ENCODE assay signal across 21 cellular contexts in genomic region chr3:56620371-56620770, GRCh38.
DNase-seq lines count a peak whose midpoint lies in the region; ATAC-seq and TF ChIP-seq lines count a peak whose summit lies in the region.
"Had no signal": no experiment of that assay in that cellular context is flagged by ENCODE, and none has a peak within 500 bp of the region (broad histone marks: within the 10 kb centered on the region; RNA-seq: fewer than 3 reads in every experiment).

No MANE protein-coding gene starts in this region.

- 97% methylated on average over 2 of the region's 2 CpGs for WGBS in mammary epithelial cell (ENCODE audit: low coverage, missing lambda C conversion rate)
- whole genome bisulfite sequencing in smooth muscle cell (ENCODE audit: low lambda C conversion rate), result 79% methylated on average over 2 of the region's 2 CpGs

- H2AFZ ChIP-seq in mammary epithelial cell (ENCODE audit: low read depth, low read length), result no peak overlapping the region
- H2AFZ ChIP-seq in smooth muscle cell (ENCODE audit: low read depth), result no peak overlapping the region

- intact Hi-C loops in MCF 10A (cut with micrococcal nuclease) (no loop called here), mammary epithelial cell (cut with micrococcal nuclease) (no loop called here), gastrocnemius medialis (cut with DNase I; ENCODE audit: low total_unique reads) (no loop called here)

- H3K4me2 ChIP-seq in mammary epithelial cell (ENCODE audit: insufficient read depth, low read depth, low read length) (no peak overlapping the region), smooth muscle cell (no peak overlapping the region)

- H3K4me1 ChIP-seq in mammary epithelial cell (ENCODE audit: insufficient read depth, low read length) (peaks cover 5% of the 10 kb centered on the region), smooth muscle cell (ENCODE audit: low read depth) (peaks cover 5% of the 10 kb centered on the region), BE2C (no peaks in the 10 kb centered on the region), gastrocnemius medialis (no peaks in the 10 kb centered on the region)
- H3K4me1 ChIP-seq: sigmoid colon had no signal

- H3K4me3 Mint-ChIP-seq in MCF 10A (ENCODE audit: unreplicated experiment), result no peak overlapping the region
- no peak overlapping the region for H3K4me3 Mint-ChIP-seq in WTC11
- H3K4me3 Mint-ChIP-seq: activated naive CD8-positive, alpha-beta T cell treated with anti-CD3 and anti-CD28 coated beads, Interleukin-2, amount 10 ng/mL, durations not matched to agents 7 days and 5 days had no signal

- peaks cover 2% of the 10 kb centered on the region for H3K79me2 ChIP-seq in mammary epithelial cell (ENCODE audit: insufficient read depth, low read length)
- H3K79me2 ChIP-seq in smooth muscle cell (ENCODE audit: low read depth), result no peaks in the 10 kb centered on the region

- H3K36me3 ChIP-seq in mammary epithelial cell (ENCODE audit: insufficient read depth, low read length) (peaks cover 44% of the 10 kb centered on the region), smooth muscle cell (ENCODE audit: low read depth) (peaks cover 20% of the 10 kb centered on the region), BE2C (peaks cover 23% of the 10 kb centered on the region), gastrocnemius medialis (peaks cover 0 to 81% of the 10 kb centered on the region in 2 donors)

- CTCF ChIA-PET in MCF 10A (lab: Yijun Ruan, JAX), result no interaction called here
- CTCF ChIA-PET in mammary epithelial cell (lab: Charles Lee; ENCODE audit: low non-redundant PET), result no interaction called here
- CTCF ChIA-PET in WTC11 (lab: Charles Lee), result no interaction called here

- no peaks in the 10 kb centered on the region for H3F3A ChIP-seq in smooth muscle cell (ENCODE audit: low read depth)

- POLR2A ChIA-PET in MCF 10A (lab: Yijun Ruan, JAX) (no interaction called here), WTC11 (lab: Charles Lee) (no interaction called here)

- H3K27ac Mint-ChIP-seq in MCF 10A (ENCODE audit: low read depth, unreplicated experiment) (peak overlapping the region; percentile 19), WTC11 (peak overlapping the region; percentile 10; the same call in 1 of the 2 replicates)
- H3K27ac Mint-ChIP-seq: activated naive CD8-positive, alpha-beta T cell treated with anti-CD3 and anti-CD28 coated beads, Interleukin-2, amount 10 ng/mL, durations not matched to agents 7 days and 5 days had no signal

- no peak for TF ChIP-seq CTCF in MCF 10A (IDR thresholded peaks at IDR 0.05; ENCODE audit: unreplicated experiment)
- no peak for TF ChIP-seq CTCF in mammary epithelial cell (conservative IDR thresholded peaks at IDR 0.05 in 1 of 2, IDR thresholded peaks at IDR 0.05 in 1 of 2; ENCODE audit: extremely low read depth in 1 of 2, insufficient read depth in 1 of 2, low read depth in 1 of 2, low read length in 2 of 2)
- no peak for TF ChIP-seq CTCF in WTC11 (IDR thresholded peaks at IDR 0.05)
- no peak for TF ChIP-seq CTCF in fibroblast of pulmonary artery (IDR thresholded peaks at IDR 0.05; ENCODE audit: low read length, missing control alignments)
- TF ChIP-seq CTCF in smooth muscle cell (IDR thresholded peaks at IDR 0.05; ENCODE audit: borderline replicate concordance, insufficient read depth, poor library complexity, severe bottlenecking), result no peak
- TF ChIP-seq CTCF in BE2C (IDR thresholded peaks at IDR 0.05; ENCODE audit: low read depth, low read length), result no peak
- no peak for TF ChIP-seq CTCF in gastrocnemius medialis (IDR thresholded peaks at IDR 0.05 in 4 of 5, conservative IDR thresholded peaks at IDR 0.05 in 1 of 5)

- no peak overlapping the region for H3K27ac ChIP-seq in mammary epithelial cell (ENCODE audit: insufficient read depth, low read depth, low read length)
- peak overlapping the region; percentile 18 for H3K27ac ChIP-seq in smooth muscle cell (ENCODE audit: low read depth)
- H3K27ac ChIP-seq in gastrocnemius medialis, result no peak overlapping the region
- H3K27ac ChIP-seq: sigmoid colon had no signal

- peaks cover 93% of the 10 kb centered on the region for H3K36me3 Mint-ChIP-seq in MCF 10A (ENCODE audit: insufficient read depth, unreplicated experiment)
- H3K36me3 Mint-ChIP-seq in WTC11, result peaks cover 67% of the 10 kb centered on the region

- dilution Hi-C loops in mammary epithelial cell (cut with HindIII; ENCODE audit: low sequenced_read_pairs), result no loop called here

- TF ChIP-seq POLR2A in gastrocnemius medialis (IDR thresholded peaks at IDR 0.05), result no peak

- BruUV-seq in MCF 10A (replicated peaks; lab: Mats Ljungman, UMichigan) (TSS peak; percentile 8), mammary epithelial cell (replicated peaks; lab: Mats Ljungman, UMichigan) (no TSS peak)

- no peaks in the 10 kb centered on the region for H3K4me1 Mint-ChIP-seq in MCF 10A (ENCODE audit: insufficient read depth, unreplicated experiment)
- 0 out of 2 replicates have a peak, but pooled peaks cover 6% of the 10 kb centered on the region for H3K4me1 Mint-ChIP-seq in WTC11

- no peaks in the 10 kb centered on the region for H3K27me3 Mint-ChIP-seq in MCF 10A (ENCODE audit: insufficient read depth, unreplicated experiment)
- no peaks in the 10 kb centered on the region for H3K27me3 Mint-ChIP-seq in WTC11 (ENCODE audit: low read depth)
- H3K27me3 Mint-ChIP-seq: activated naive CD8-positive, alpha-beta T cell treated with anti-CD3 and anti-CD28 coated beads, Interleukin-2, amount 10 ng/mL, durations not matched to agents 7 days and 5 days had no signal

- ATAC-seq in WTC11 (no peak), gastrocnemius medialis (no peak)
- ATAC-seq: GM12878, mucosa of descending colon had no signal

- no peak for DNase-seq in MCF 10A (ENCODE audit: unreplicated experiment)
- no peak for DNase-seq in mammary epithelial cell
- no peak for DNase-seq in WTC11 (ENCODE audit: low spot score)
- DNase-seq in fibroblast of pulmonary artery (ENCODE audit: low read depth), result peak; percentile 13
- no peak for DNase-seq in smooth muscle cell (lab: John Stamatoyannopoulos, UW; ENCODE audit: unreplicated experiment)
- DNase-seq in BE2C, result no peak
- no peak for DNase-seq in NCI-H1105 (lab: John Stamatoyannopoulos, UW)
- no peak for DNase-seq in gastrocnemius medialis
- DNase-seq: activated naive CD8-positive, alpha-beta T cell treated with anti-CD3 and anti-CD28 coated beads, Interleukin-2, amount 10 ng/mL, durations not matched to agents 7 days and 5 days; caudate nucleus; DMS 273 treated with DMSO at 0.1 percent for 48 hours; effector CD8-positive, alpha-beta T cell; GDM1; hippocampal formation; mucosa of descending colon; NCI-H1930; NCI-H446 treated with DMSO at 0.1 percent for 48 hours; NK-92 treated with Interleukin-12 subunit alpha and Interleukin-12 subunit beta, amount 100 ng/mL, for 24 hours; sigmoid colon; stimulated activated CD4-positive, alpha-beta T cell treated with anti-CD3 and anti-CD28 coated beads, Interleukin-2, amount 100 ng/mL, for 24 hours had no signal

- H3K9me3 Mint-ChIP-seq in MCF 10A (ENCODE audit: unreplicated experiment), result no peaks in the 10 kb centered on the region
- no peaks in the 10 kb centered on the region for H3K9me3 Mint-ChIP-seq in WTC11

- H3K9me3 ChIP-seq in mammary epithelial cell (replicated peaks; ENCODE audit: insufficient read depth, low read length), result no peaks in the 10 kb centered on the region
- no peaks in the 10 kb centered on the region for H3K9me3 ChIP-seq in smooth muscle cell (replicated peaks; ENCODE audit: low read depth)
- H3K9me3 ChIP-seq in BE2C, result no peaks in the 10 kb centered on the region
- no peaks in the 10 kb centered on the region for H3K9me3 ChIP-seq in gastrocnemius medialis
- H3K9me3 ChIP-seq: mucosa of descending colon, sigmoid colon had no signal

- no peaks in the 10 kb centered on the region for H4K20me1 ChIP-seq in mammary epithelial cell (ENCODE audit: insufficient read depth, low read length)
- H4K20me1 ChIP-seq in smooth muscle cell (ENCODE audit: low read depth), result no peaks in the 10 kb centered on the region

- in situ Hi-C loops in mammary epithelial cell (cut with MboI; ENCODE audit: low sequenced_read_pairs in 2 of 2), result no loop called here
- in situ Hi-C loops in gastrocnemius medialis (cut with MboI; ENCODE audit: low sequenced_read_pairs in 4 of 4), result no loop called here

- H3K9ac ChIP-seq in mammary epithelial cell (ENCODE audit: insufficient read depth, low read length) (no peak overlapping the region), smooth muscle cell (ENCODE audit: low read depth) (no peak overlapping the region)

- no peaks in the 10 kb centered on the region for H3K27me3 ChIP-seq in mammary epithelial cell (ENCODE audit: insufficient read depth, low read length)
- no peaks in the 10 kb centered on the region for H3K27me3 ChIP-seq in smooth muscle cell (ENCODE audit: low read depth)
- H3K27me3 ChIP-seq in BE2C, result no peaks in the 10 kb centered on the region
- H3K27me3 ChIP-seq in gastrocnemius medialis, result no peaks in the 10 kb centered on the region
- H3K27me3 ChIP-seq: sigmoid colon had no signal

- no peak overlapping the region for H3K4me3 ChIP-seq in mammary epithelial cell (replicated peaks in 1 of 3; ENCODE audit: insufficient read depth in 1 of 3, low read depth in 2 of 3, low read length in 3 of 3)
- no peak overlapping the region for H3K4me3 ChIP-seq in fibroblast of pulmonary artery (replicated peaks; ENCODE audit: low read depth, low read length)
- no peak overlapping the region for H3K4me3 ChIP-seq in smooth muscle cell
- H3K4me3 ChIP-seq in BE2C (ENCODE audit: low read depth, low read length), result no peak overlapping the region
- H3K4me3 ChIP-seq in gastrocnemius medialis, result no peak overlapping the region
- H3K4me3 ChIP-seq: GM12878, mucosa of descending colon, sigmoid colon had no signal

TF ChIP-seq in WTC11, 78 proteins besides CTCF, POLR2A, EP300 and RAD21 (continues in another document):
- no peak for TF ChIP-seq FOXP1 (CRISPR knock-in tag; IDR thresholded peaks at IDR 0.05; ENCODE audit: borderline replicate concordance)
- TF ChIP-seq FOXJ3 (CRISPR knock-in tag; IDR thresholded peaks at IDR 0.05; ENCODE audit: borderline replicate concordance), result no peak
- no peak for TF ChIP-seq SMAD3 (CRISPR knock-in tag; IDR thresholded peaks at IDR 0.05; ENCODE audit: borderline replicate concordance)
- TF ChIP-seq, protein P1, sequence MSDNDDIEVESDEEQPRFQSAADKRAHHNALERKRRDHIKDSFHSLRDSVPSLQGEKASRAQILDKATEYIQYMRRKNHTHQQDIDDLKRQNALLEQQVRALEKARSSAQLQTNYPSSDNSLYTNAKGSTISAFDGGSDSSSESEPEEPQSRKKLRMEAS (CRISPR knock-in tag; IDR thresholded peaks at IDR 0.05), result no peak
- no peak for TF ChIP-seq TCF7 (CRISPR knock-in tag; IDR thresholded peaks at IDR 0.05; ENCODE audit: low read depth)
- no peak for TF ChIP-seq JAZF1 (CRISPR knock-in tag; IDR thresholded peaks at IDR 0.05)
- TF ChIP-seq MXD4 (CRISPR knock-in tag; IDR thresholded peaks at IDR 0.05; ENCODE audit: borderline replicate concordance), result no peak
